ENCODE assay signal across 13 cellular contexts in the genomic region with DNA sequence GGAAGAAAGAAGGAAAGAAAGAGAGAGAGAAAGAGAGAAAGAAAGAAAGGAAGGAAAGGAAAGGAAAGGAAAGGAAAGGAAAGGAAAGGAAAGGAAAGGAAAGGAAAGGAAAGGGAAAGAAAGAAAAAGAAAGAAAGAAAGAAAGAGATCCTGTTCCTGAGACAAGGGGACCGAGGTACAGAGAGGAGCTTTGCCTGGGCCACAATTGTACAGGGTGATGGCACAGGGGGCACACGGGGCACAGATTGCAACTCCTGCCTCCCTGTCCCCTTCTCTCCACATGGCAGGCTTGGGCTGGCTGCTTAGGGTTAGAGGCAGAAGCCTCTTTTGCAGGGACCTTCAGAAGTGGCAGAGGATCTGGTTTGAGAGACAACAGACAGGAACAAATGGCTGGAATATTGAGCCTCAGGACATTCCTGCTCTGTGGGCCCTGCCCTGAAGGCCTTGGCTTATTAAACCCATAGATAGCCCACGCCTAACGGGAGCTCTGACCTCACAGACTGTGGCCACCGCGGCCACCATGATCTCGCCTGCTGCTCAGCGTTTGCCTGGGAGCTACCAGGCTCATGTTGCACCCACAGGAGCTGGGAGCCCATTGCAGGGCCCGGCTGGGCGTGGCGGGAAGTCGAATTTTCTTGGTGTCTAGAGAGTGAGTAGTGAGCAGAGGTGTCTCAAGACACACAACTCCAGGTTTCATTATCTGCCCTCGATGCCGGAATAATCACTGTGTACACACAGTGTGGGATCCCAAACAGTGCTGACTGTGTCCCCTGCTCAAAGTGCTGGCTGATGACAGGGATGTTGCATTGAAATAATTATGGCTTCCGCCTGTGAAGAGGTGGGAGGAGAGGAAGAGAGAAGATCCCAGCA.
A peak's percentile ranks its signal among the peaks of the same experiment; 100 is the strongest.
DNase-seq lines count a peak whose midpoint lies in the region; ATAC-seq and TF ChIP-seq lines count a peak whose summit lies in the region.
"Had no signal": no experiment of that assay in that cellular context is flagged by ENCODE, and none has a peak within 500 bp of the region (broad histone marks: within the 10 kb centered on the region; RNA-seq: fewer than 3 reads in every experiment).

No MANE protein-coding gene starts in this region.

- H3K36me3 ChIP-seq in tibial nerve = no peaks in the 10 kb centered on the region

- H3K27me3 ChIP-seq in tibial nerve = no peaks in the 10 kb centered on the region
- H3K27me3 ChIP-seq: testis had no signal

- WGBS in tibial nerve, 2 donors = 73 to 80% methylated on average over 15 of the region's 15 CpGs

- no peak for TF ChIP-seq EP300 in tibial nerve (IDR thresholded peaks at IDR 0.05)

- H3K4me3 ChIP-seq in choroid plexus epithelial cell (ENCODE audit: low read depth, low read length) (no peak overlapping the region), tibial nerve (no peak overlapping the region)
- H3K4me3 ChIP-seq: testis had no signal

- peaks cover 0 to 34% (median 13%) of the 10 kb centered on the region in 4 donors for H3K4me1 ChIP-seq in tibial nerve

- ATAC-seq in GM21723 (IDR thresholded peaks at IDR 0.05; ENCODE audit: unreplicated experiment) = no peak
- no peak for ATAC-seq in HG02885 (IDR thresholded peaks at IDR 0.05; ENCODE audit: poor library complexity, unreplicated experiment)

- peak; percentile 43 for DNase-seq in DMS53 (lab: John Stamatoyannopoulos, UW)
- DNase-seq in DMS53 treated with DMSO at 0.1 percent for 48 hours (lab: John Stamatoyannopoulos, UW; ENCODE audit: unreplicated experiment) = no peak
- peak; percentile 42 for DNase-seq in NCI-H460 (ENCODE audit: extremely low read depth, low read depth)
- DNase-seq in choroid plexus epithelial cell (ENCODE audit: low read depth) = peak; percentile 43
- peak; percentile 56 for DNase-seq in retina
- no peak for DNase-seq in tibial nerve (ENCODE audit: low spot score in 2 of 2)
- DNase-seq: activated B cell treated with CpG ODN at 0.5 μM for 24 hours; activated naive CD4-positive, alpha-beta T cell treated with anti-CD3 and anti-CD28 coated beads, Interleukin-2, amount 10 ng/mL, durations not matched to agents 7 days and 5 days; NCI-H2029; testis had no signal

- H3K27ac ChIP-seq in tibial nerve = peak overlapping the region in 1 of 4 donors; percentile 44
- H3K27ac ChIP-seq: 22Rv1, testis had no signal

- TF ChIP-seq POLR2A in tibial nerve (IDR thresholded peaks at IDR 0.05) = no peak

- H3K9me3 ChIP-seq in tibial nerve = no peaks in the 10 kb centered on the region
- H3K9me3 ChIP-seq: testis had no signal

- TF ChIP-seq CTCF in choroid plexus epithelial cell (conservative IDR thresholded peaks at IDR 0.05; ENCODE audit: low read depth, low read length) (no peak), tibial nerve (IDR thresholded peaks at IDR 0.05) (no peak)

Comparison
In these comparisons a context has a peak if more than half of its experiments do, and no peak if none do; other contexts are left out.
1. DNase-seq: peak in DMS53 (single experiment), NCI-H460 (single experiment), choroid plexus epithelial cell (single experiment) and retina (single experiment); none in DMS53 treated with DMSO at 0.1 percent for 48 hours (single experiment) and tibial nerve (0 of 2).